In the genomic region with DNA sequence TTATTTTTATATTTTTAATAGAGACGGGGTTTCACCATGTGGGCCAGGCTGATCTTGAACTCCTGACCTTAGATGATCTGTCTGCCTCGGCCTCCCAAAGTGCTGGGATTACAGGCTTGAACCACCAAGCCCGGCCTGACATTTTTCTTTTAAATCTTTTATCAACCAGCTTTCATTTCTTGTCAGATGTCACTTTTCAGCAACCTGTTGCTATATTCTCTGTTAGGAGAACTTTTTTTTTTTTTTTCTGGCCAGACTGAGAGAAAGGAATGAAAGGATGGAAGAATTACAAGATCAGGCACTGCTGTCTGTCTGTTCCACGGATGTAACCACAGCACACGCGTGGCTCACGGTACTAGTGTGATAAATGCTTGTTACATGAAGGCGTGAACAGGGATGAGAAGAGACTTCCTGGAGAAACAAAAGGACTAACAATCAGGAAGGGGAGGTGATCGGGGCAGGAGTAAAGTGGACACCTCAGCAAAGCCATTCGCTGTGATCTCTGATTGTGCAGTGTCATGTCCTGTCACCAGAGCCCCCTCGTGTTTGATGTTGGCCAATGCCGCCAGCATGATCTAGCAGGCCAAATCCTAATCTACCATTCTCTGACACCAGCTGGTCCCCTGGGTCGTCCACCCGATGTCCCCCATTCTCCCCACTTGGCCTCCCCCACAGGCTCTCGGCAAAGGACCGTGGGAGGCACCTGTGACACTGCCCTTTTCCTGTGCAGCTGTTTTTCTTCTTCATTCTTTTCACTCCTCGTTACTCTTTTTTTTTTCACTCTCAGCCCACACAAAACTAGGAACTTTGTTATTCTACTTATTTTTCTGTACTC, we compare ENCODE assay signal across 8 cellular contexts.
A peak's percentile ranks its signal among the peaks of the same experiment; 100 is the strongest.
DNase-seq lines count a peak whose midpoint lies in the region; ATAC-seq and TF ChIP-seq lines count a peak whose summit lies in the region.

No MANE protein-coding gene starts in this region.

- no peaks in the 10 kb centered on the region for H3K27me3 ChIP-seq in OCI-LY1 (ENCODE audit: insufficient read depth, low read length)
- no peaks in the 10 kb centered on the region for H3K27me3 ChIP-seq in heart right ventricle

- H3K9me3 ChIP-seq in ES-I3 (ENCODE audit: control insufficient read depth, insufficient read depth, low read length) = no peaks in the 10 kb centered on the region
- H3K9me3 ChIP-seq in OCI-LY1 (ENCODE audit: low read length) = no peaks in the 10 kb centered on the region
- H3K9me3 ChIP-seq in heart right ventricle = no peaks in the 10 kb centered on the region

- peak overlapping the region; percentile 73 for H3K4me3 ChIP-seq in OCI-LY1 (ENCODE audit: low read depth, low read length, poor library complexity, severe bottlenecking)
- peak overlapping the region in 6 of 10 donors; percentile 53 to 71 (median 61) for H3K4me3 ChIP-seq in heart right ventricle

- no peaks in the 10 kb centered on the region for H4K20me1 ChIP-seq in OCI-LY1 (ENCODE audit: insufficient read depth, low read length)

- no peaks in the 10 kb centered on the region for H3K79me2 ChIP-seq in OCI-LY1 (ENCODE audit: insufficient read depth, low read length)

- H3K9ac ChIP-seq in ES-I3 (ENCODE audit: low read depth, low read length) (peak overlapping the region; percentile 5; the same call in 1 of the 2 replicates), OCI-LY1 (ENCODE audit: low read length) (peak overlapping the region; percentile 95)

- 25 to 26% methylated on average over 17 of the region's 17 CpGs for WGBS in heart right ventricle, 2 donors

- H3K4me2 ChIP-seq in OCI-LY1 (ENCODE audit: low read length) = peak overlapping the region; percentile 90

- peaks cover 60% of the 10 kb centered on the region for H3K4me1 Mint-ChIP-seq in activated naive CD8-positive, alpha-beta T cell (ENCODE audit: low read depth)

- no peaks in the 10 kb centered on the region for H3K27me3 Mint-ChIP-seq in activated naive CD8-positive, alpha-beta T cell

- no peak overlapping the region for H2AFZ ChIP-seq in OCI-LY1 (ENCODE audit: low read length)

- intact Hi-C loops in heart right ventricle (cut with DNase I) = loop anchor here in 4 of 10 donors (5.0 kb wide), 3 partner anchors 71 to 314 kb away; a partner anchor contains a TSS

- H3K4me1 ChIP-seq in ES-I3 (ENCODE audit: insufficient read depth, low read length) (peaks cover 34% of the 10 kb centered on the region), OCI-LY1 (ENCODE audit: insufficient read depth, low read length, severe bottlenecking) (peaks cover 43% of the 10 kb centered on the region), heart right ventricle (peaks cover 14 to 60% (median 44%) of the 10 kb centered on the region in 9 donors)

- H3K27ac Mint-ChIP-seq in activated naive CD8-positive, alpha-beta T cell = peak overlapping the region; percentile 97

- no peaks in the 10 kb centered on the region for H3K9me3 Mint-ChIP-seq in activated naive CD8-positive, alpha-beta T cell (ENCODE audit: low read depth)

- peak overlapping the region; percentile 95 for H3K27ac ChIP-seq in OCI-LY1 (ENCODE audit: low read depth, low read length, poor library complexity, severe bottlenecking)
- peak overlapping the region; percentile 93 to 99 (median 97) for H3K27ac ChIP-seq in heart right ventricle

- H3K36me3 Mint-ChIP-seq in activated naive CD8-positive, alpha-beta T cell = peaks cover 6% of the 10 kb centered on the region

- ATAC-seq in HG02571 (IDR thresholded peaks at IDR 0.05; ENCODE audit: unreplicated experiment) (peak; percentile 31), heart right ventricle (peak in 4 of 8 donors; percentile 15 to 32 (median 26))

- peak; percentile 28; the same call in 1 of the 2 replicates for TF ChIP-seq CTCF in OCI-LY1 (IDR thresholded peaks at IDR 0.05; ENCODE audit: low read length)
- peak in 6 of 9 donors; percentile 26 to 57 (median 40) for TF ChIP-seq CTCF in heart right ventricle (IDR thresholded peaks at IDR 0.05)

- DNase-seq in heart right ventricle = peak; percentile 43 to 72
- DNase-seq in putamen (ENCODE audit: low spot score) = peak; percentile 64
- no peak for DNase-seq in EL
- DNase-seq in epidermal melanocyte (ENCODE audit: insufficient read length, low spot score) = no peak

- peak overlapping the region; percentile 92 for H3K4me3 Mint-ChIP-seq in activated naive CD8-positive, alpha-beta T cell

- H3K36me3 ChIP-seq in ES-I3 (ENCODE audit: insufficient read depth, low read length) = no peaks in the 10 kb centered on the region
- 0 out of 2 replicates have a peak, but pooled peaks cover 5% of the 10 kb centered on the region for H3K36me3 ChIP-seq in OCI-LY1 (ENCODE audit: insufficient read depth, low read length)
- peaks cover 0 to 11% (median 0%) of the 10 kb centered on the region in 9 donors for H3K36me3 ChIP-seq in heart right ventricle

- H3K9me2 ChIP-seq in OCI-LY1 (ENCODE audit: low read depth, low read length) = no peaks in the 10 kb centered on the region

- no peaks in the 10 kb centered on the region for H3F3A ChIP-seq in OCI-LY1 (ENCODE audit: insufficient read depth, low read length)

Comparison
In these comparisons a context has a peak if more than half of its experiments do, and no peak if none do; other contexts are left out.
1. DNase-seq: peak in heart right ventricle (2 of 2) and putamen (single experiment); none in EL (single experiment) and epidermal melanocyte (single experiment).